11 cellular contexts compared by ENCODE assay signal in genomic region chr9:35640431-35640830, GRCh38. TPM values are rescaled to one million over a fixed set of nuclear protein-coding genes. Genes with fewer than 3 reads are reported as not detected.
DNase-seq lines count a peak whose midpoint lies in the region; ATAC-seq and TF ChIP-seq lines count a peak whose summit lies in the region.
"Not testable (repeated sequence)": the region's sequence is repeated elsewhere in the genome, so short reads cannot be mapped to it uniquely, and the experiment has no call there.
"Had no signal": no experiment of that assay in that cellular context is flagged by ENCODE, and none has a peak within 500 bp of the region (broad histone marks: within the 10 kb centered on the region; RNA-seq: fewer than 3 reads in every experiment).

No MANE protein-coding gene starts in this region.

- H3K27me3 Mint-ChIP-seq in CD14-positive monocyte (ENCODE audit: low read depth in 3 of 3); activated B cell treated with CpG ODN at 0.5 μM for 24 hours; activated CD8-positive, alpha-beta T cell treated with anti-CD3 and anti-CD28 coated beads, Interleukin-2, amount 10 ng/mL, durations not matched to agents 7 days and 5 days (ENCODE audit: low read depth); endothelial cell (ENCODE audit: unreplicated experiment); neural progenitor cell (ENCODE audit: insufficient read depth, low read depth): not testable (repeated sequence)

- POLR2A ChIA-PET in activated B cell treated with CpG ODN at 0.5 μM for 24 hours (lab: Charles Lee) = interaction anchor here (0.6 to 3.4 kb wide), 5 partner anchors 10 to 91 kb away, joined by 3 to 55 read pairs (median 7); partner anchors contain the start of genes CCDC107, CD72, CREB3 and RMRP
- POLR2A ChIA-PET in activated CD8-positive, alpha-beta T cell treated with anti-CD3 and anti-CD28 coated beads, Interleukin-2, amount 10 ng/mL, durations not matched to agents 7 days and 5 days (lab: Charles Lee) = interaction anchor here (0.7 to 2.3 kb wide), 5 partner anchors 9 to 92 kb away, joined by 3 to 9 read pairs (median 7); partner anchors contain the start of genes CCDC107, CREB3, RMRP and SIT1

- H3K36me3 Mint-ChIP-seq in CD14-positive monocyte (peaks cover 12% of the 10 kb centered on the region in 2 donors), activated B cell treated with CpG ODN at 0.5 μM for 24 hours (ENCODE audit: low read depth) (peaks cover 20% of the 10 kb centered on the region), neural progenitor cell (peaks cover 11% of the 10 kb centered on the region)
- peaks cover 47% of the 10 kb centered on the region for H3K36me3 Mint-ChIP-seq in activated CD8-positive, alpha-beta T cell treated with anti-CD3 and anti-CD28 coated beads, Interleukin-2, amount 10 ng/mL, durations not matched to agents 7 days and 5 days (ENCODE audit: low read depth)
- not testable (repeated sequence) for H3K36me3 Mint-ChIP-seq in endothelial cell (ENCODE audit: low read depth, unreplicated experiment)
- peaks cover 18% of the 10 kb centered on the region for H3K36me3 Mint-ChIP-seq in stimulated activated effector memory CD8-positive, alpha-beta T cell treated with anti-CD3 and anti-CD28 coated beads, Interleukin-12 subunit alpha, Interleukin-12 subunit beta, amount 100 ng/mL, for 72 hours

- H3K4me1 ChIP-seq in neural progenitor cell = not testable (repeated sequence)

- peaks cover 93% of the 10 kb centered on the region for H3K4me1 Mint-ChIP-seq in CD14-positive monocyte
- H3K4me1 Mint-ChIP-seq in activated B cell treated with CpG ODN at 0.5 μM for 24 hours = peaks cover 92% of the 10 kb centered on the region
- peaks cover 83% of the 10 kb centered on the region for H3K4me1 Mint-ChIP-seq in activated CD8-positive, alpha-beta T cell treated with anti-CD3 and anti-CD28 coated beads, Interleukin-2, amount 10 ng/mL, durations not matched to agents 7 days and 5 days (ENCODE audit: low read depth)
- not testable (repeated sequence) for H3K4me1 Mint-ChIP-seq in endothelial cell (ENCODE audit: unreplicated experiment); neural progenitor cell
- peaks cover 72% of the 10 kb centered on the region for H3K4me1 Mint-ChIP-seq in stimulated activated effector memory CD8-positive, alpha-beta T cell treated with anti-CD3 and anti-CD28 coated beads, Interleukin-12 subunit alpha, Interleukin-12 subunit beta, amount 100 ng/mL, for 72 hours

- not testable (repeated sequence) for H3K36me3 ChIP-seq in neural progenitor cell

- intact Hi-C loops in CD14-positive monocyte (cut with micrococcal nuclease) = loop anchor here in 1 of 2 donors (10.0 kb wide), 1 partner anchor 54 kb away; no protein-coding TSS in a partner anchor
- intact Hi-C loops in activated B cell treated with CpG ODN at 0.5 μM for 24 hours (cut with micrococcal nuclease) = not testable (repeated sequence)

- not testable (repeated sequence) for H3K9ac ChIP-seq in neural progenitor cell

- H3K79me2 ChIP-seq in neural progenitor cell (ENCODE audit: low read depth) = not testable (repeated sequence)

- not testable (repeated sequence) for H3K27ac ChIP-seq in neural progenitor cell

- H3K4me3 ChIP-seq in neural progenitor cell = not testable (repeated sequence)

- H3K9me3 Mint-ChIP-seq in CD14-positive monocyte; activated B cell treated with CpG ODN at 0.5 μM for 24 hours; activated CD8-positive, alpha-beta T cell treated with anti-CD3 and anti-CD28 coated beads, Interleukin-2, amount 10 ng/mL, durations not matched to agents 7 days and 5 days (ENCODE audit: insufficient read depth); endothelial cell (ENCODE audit: unreplicated experiment); neural progenitor cell; stimulated activated effector memory CD8-positive, alpha-beta T cell treated with anti-CD3 and anti-CD28 coated beads, Interleukin-12 subunit alpha, Interleukin-12 subunit beta, amount 100 ng/mL, for 72 hours: not testable (repeated sequence)

- not testable (repeated sequence) for DNase-seq in CD14-positive monocyte (ENCODE audit: low spot score); activated B cell treated with CpG ODN at 0.5 μM for 24 hours; activated CD8-positive, alpha-beta T cell treated with anti-CD3 and anti-CD28 coated beads, Interleukin-2, amount 10 ng/mL, durations not matched to agents 7 days and 5 days; endothelial cell (ENCODE audit: low spot score); neural progenitor cell (ENCODE audit: low spot score); stimulated activated effector memory CD8-positive, alpha-beta T cell treated with anti-CD3 and anti-CD28 coated beads, Interleukin-12 subunit alpha, Interleukin-12 subunit beta, amount 100 ng/mL, for 72 hours (ENCODE audit: low spot score in 2 of 2)
- DNase-seq in activated effector memory CD4-positive, alpha-beta T cell treated with anti-CD3 and anti-CD28 coated beads, Interleukin-2, amount 50 U/mL, for 16 hours = peak; percentile 44

- ATAC-seq in activated B cell treated with CpG ODN at 0.5 μM for 24 hours (ENCODE audit: low read depth); activated CD8-positive, alpha-beta T cell treated with anti-CD3 and anti-CD28 coated beads, Interleukin-2, amount 10 ng/mL, durations not matched to agents 7 days and 5 days; stimulated activated effector memory CD8-positive, alpha-beta T cell treated with anti-CD3 and anti-CD28 coated beads, Interleukin-12 subunit alpha, Interleukin-12 subunit beta, amount 100 ng/mL, for 72 hours: not testable (repeated sequence)

- CTCF ChIA-PET in activated B cell treated with CpG ODN at 0.5 μM for 24 hours (lab: Charles Lee) = interaction anchor here (1.2 to 2.9 kb wide), 6 partner anchors 15 to 29 kb away, joined by 3 to 8 read pairs (median 4); partner anchors contain the start of gene CCDC107
- CTCF ChIA-PET in activated CD8-positive, alpha-beta T cell treated with anti-CD3 and anti-CD28 coated beads, Interleukin-2, amount 10 ng/mL, durations not matched to agents 7 days and 5 days (lab: Charles Lee) = interaction anchor here (1.4 to 4.1 kb wide), 7 partner anchors 7 to 37 kb away, joined by 8 to 37 read pairs (median 15); partner anchors contain the start of genes CCDC107 and RMRP

- not testable (repeated sequence) for H3F3A ChIP-seq in neural progenitor cell (ENCODE audit: low read depth)

- not testable (repeated sequence) for H2AFZ ChIP-seq in neural progenitor cell (replicated peaks)

- not testable (repeated sequence) for H4K20me1 ChIP-seq in neural progenitor cell (ENCODE audit: low read depth)

- H3K27me3 ChIP-seq in neural progenitor cell = not testable (repeated sequence)

- not testable (repeated sequence) for TF ChIP-seq CTCF in CD14-positive monocyte (IDR thresholded peaks at IDR 0.05); activated B cell treated with CpG ODN at 0.5 μM for 24 hours (IDR thresholded peaks at IDR 0.05); endothelial cell (IDR thresholded peaks at IDR 0.05; ENCODE audit: unreplicated experiment); neural progenitor cell (IDR thresholded peaks at IDR 0.05)

- H3K9me3 ChIP-seq in neural progenitor cell (ENCODE audit: low read depth) = not testable (repeated sequence)

- not testable (repeated sequence) for H3K4me3 Mint-ChIP-seq in CD14-positive monocyte; activated B cell treated with CpG ODN at 0.5 μM for 24 hours; activated CD8-positive, alpha-beta T cell treated with anti-CD3 and anti-CD28 coated beads, Interleukin-2, amount 10 ng/mL, durations not matched to agents 7 days and 5 days
- H3K4me3 Mint-ChIP-seq in endothelial cell (ENCODE audit: unreplicated experiment) = peak overlapping the region; percentile 78
- peak overlapping the region; percentile 52 for H3K4me3 Mint-ChIP-seq in neural progenitor cell
- H3K4me3 Mint-ChIP-seq in stimulated activated effector memory CD8-positive, alpha-beta T cell treated with anti-CD3 and anti-CD28 coated beads, Interleukin-12 subunit alpha, Interleukin-12 subunit beta, amount 100 ng/mL, for 72 hours = peak overlapping the region; percentile 58

- H3K27ac Mint-ChIP-seq in CD14-positive monocyte = peak overlapping the region in 5 of 7 donors; percentile 48 to 79 (median 64)
- peak overlapping the region; percentile 41 for H3K27ac Mint-ChIP-seq in activated B cell treated with CpG ODN at 0.5 μM for 24 hours
- H3K27ac Mint-ChIP-seq in activated CD8-positive, alpha-beta T cell treated with anti-CD3 and anti-CD28 coated beads, Interleukin-2, amount 10 ng/mL, durations not matched to agents 7 days and 5 days = peak overlapping the region; percentile 76
- H3K27ac Mint-ChIP-seq in endothelial cell (ENCODE audit: unreplicated experiment); neural progenitor cell: not testable (repeated sequence)
- peak overlapping the region; percentile 89 for H3K27ac Mint-ChIP-seq in stimulated activated effector memory CD8-positive, alpha-beta T cell treated with anti-CD3 and anti-CD28 coated beads, Interleukin-12 subunit alpha, Interleukin-12 subunit beta, amount 100 ng/mL, for 72 hours

- H3K4me2 ChIP-seq in neural progenitor cell = not testable (repeated sequence)

RNA-seq across cellular contexts. Expression of gene SIT1, which starts 10.3 kb away (rescaled TPM):
- under 1 TPM; 0.27 to 0.36 TPM for polyA plus RNA-seq in CD14-positive monocyte
- 27.5 and 28.0 TPM in 2 replicates for total RNA-seq in activated B cell treated with CpG ODN at 0.5 μM for 24 hours
- total RNA-seq in activated CD8-positive, alpha-beta T cell treated with anti-CD3 and anti-CD28 coated beads, Interleukin-2, amount 10 ng/mL, durations not matched to agents 7 days and 5 days = 100 to 1,000 TPM; 213 to 220 TPM
- not detected for total RNA-seq in endothelial cell (ENCODE audit: unreplicated experiment)
- total RNA-seq in neural progenitor cell (ENCODE audit: low replicate concordance) = 0.56 and 0.86 TPM in 2 replicates
- total RNA-seq: Calu3, Daoy, HT-29 had no signal

RNA-seq across cellular contexts. Expression of gene RMRP, which starts 17.4 kb away (rescaled TPM):
- polyA plus RNA-seq in CD14-positive monocyte = 10 to 100 TPM in 1 of 2 donors, not detected in 1; 13.3 TPM
- total RNA-seq in activated B cell treated with CpG ODN at 0.5 μM for 24 hours (8,247 and 9,516 TPM in 2 replicates), endothelial cell (ENCODE audit: unreplicated experiment) (32,961 TPM), neural progenitor cell (ENCODE audit: low replicate concordance) (1,307 and 2,709 TPM in 2 replicates)
- total RNA-seq in activated CD8-positive, alpha-beta T cell treated with anti-CD3 and anti-CD28 coated beads, Interleukin-2, amount 10 ng/mL, durations not matched to agents 7 days and 5 days = over 10,000 TPM in 1 of 2 experiments, 1,000 to 10,000 TPM in 1; 7,126 to 12,592 TPM
- polyA plus RNA-seq: CD4-positive, CD25-positive, alpha-beta regulatory T cell had no signal

RNA-seq across cellular contexts. Expression of gene CCDC107, which starts 17.7 kb away (rescaled TPM):
- polyA plus RNA-seq in CD14-positive monocyte = 10 to 100 TPM; 23.2 to 32.6 TPM
- total RNA-seq in activated B cell treated with CpG ODN at 0.5 μM for 24 hours = 32.5 and 34.5 TPM in 2 replicates
- 10 to 100 TPM; 34.8 to 36.8 TPM for total RNA-seq in activated CD8-positive, alpha-beta T cell treated with anti-CD3 and anti-CD28 coated beads, Interleukin-2, amount 10 ng/mL, durations not matched to agents 7 days and 5 days
- 13.5 TPM for total RNA-seq in endothelial cell (ENCODE audit: unreplicated experiment)
- total RNA-seq in neural progenitor cell (ENCODE audit: low replicate concordance) = 3.8 and 10.6 TPM in 2 replicates

RNA-seq across cellular contexts. Expression of gene CD72, which starts 22.2 kb away (rescaled TPM):
- 1 to 10 TPM; 1.6 to 1.8 TPM for polyA plus RNA-seq in CD14-positive monocyte
- total RNA-seq in activated B cell treated with CpG ODN at 0.5 μM for 24 hours (118 and 125 TPM in 2 replicates), endothelial cell (ENCODE audit: unreplicated experiment) (2.4 TPM), neural progenitor cell (ENCODE audit: low replicate concordance) (0.56 and 1.4 TPM in 2 replicates)
- 10 to 100 TPM; 11.6 to 15.0 TPM for total RNA-seq in activated CD8-positive, alpha-beta T cell treated with anti-CD3 and anti-CD28 coated beads, Interleukin-2, amount 10 ng/mL, durations not matched to agents 7 days and 5 days
- total RNA-seq: HT-29 had no signal

RNA-seq across cellular contexts. Expression of gene ARHGEF39, which starts 24.6 kb away (rescaled TPM):
- polyA plus RNA-seq in CD14-positive monocyte = under 1 TPM; 0.13 to 0.42 TPM
- total RNA-seq in activated B cell treated with CpG ODN at 0.5 μM for 24 hours (0.59 and 0.89 TPM in 2 replicates), endothelial cell (ENCODE audit: unreplicated experiment) (1.4 TPM), neural progenitor cell (ENCODE audit: low replicate concordance) (13.2 and 31.9 TPM in 2 replicates)
- 10 to 100 TPM; 17.2 to 17.3 TPM for total RNA-seq in activated CD8-positive, alpha-beta T cell treated with anti-CD3 and anti-CD28 coated beads, Interleukin-2, amount 10 ng/mL, durations not matched to agents 7 days and 5 days

Comparison
In these comparisons a context has a peak if more than half of its experiments do, and no peak if none do; other contexts are left out.
1. RNA of gene SIT1, which starts 10.3 kb away (total RNA-seq): 213 to 220 TPM in activated CD8-positive, alpha-beta T cell treated with anti-CD3 and anti-CD28 coated beads, Interleukin-2, amount 10 ng/mL, durations not matched to agents 7 days and 5 days and 27.5 to 28.0 TPM in activated B cell treated with CpG ODN at 0.5 μM for 24 hours; 0.56 to 0.86 TPM in neural progenitor cell and not detected in endothelial cell (single experiment); every median in the first group is over 10 times any median in the second.